Comparison of ENCODE assay signal across 14 cellular contexts in the genomic region with DNA sequence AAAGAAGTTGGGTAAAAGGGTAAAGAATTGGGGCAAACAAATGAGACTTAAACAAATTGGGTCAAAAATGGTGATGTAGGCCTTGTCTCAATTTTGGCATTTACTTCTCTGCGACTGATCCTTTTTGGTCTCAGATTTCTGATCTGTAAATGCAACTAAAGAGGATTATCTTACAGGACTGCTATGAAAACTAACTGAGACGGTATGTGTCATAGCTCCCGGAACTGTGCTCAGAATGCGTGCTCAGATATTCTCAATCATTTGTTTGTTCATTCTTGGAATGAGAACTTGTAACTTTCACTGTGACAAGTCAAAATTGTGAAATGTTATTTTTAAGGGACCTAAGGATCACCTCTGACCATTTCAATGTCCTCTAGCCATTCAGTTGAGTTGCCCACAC.
DNase-seq lines count a peak whose midpoint lies in the region; ATAC-seq and TF ChIP-seq lines count a peak whose summit lies in the region.
"Had no signal": no experiment of that assay in that cellular context is flagged by ENCODE, and none has a peak within 500 bp of the region (broad histone marks: within the 10 kb centered on the region; RNA-seq: fewer than 3 reads in every experiment).

No MANE protein-coding gene starts in this region.

- H3K27me3 ChIP-seq in PC-3 (ENCODE audit: low read length) (no peaks in the 10 kb centered on the region), HAP-1 (ENCODE audit: low read depth) (no peaks in the 10 kb centered on the region)
- H3K27me3 ChIP-seq: BE2C had no signal

- H3K9me2 ChIP-seq in PC-3 (replicated peaks; ENCODE audit: low read length): no peaks in the 10 kb centered on the region

- POLR2A ChIA-PET in PC-3 (lab: Charles Lee; ENCODE audit: unreplicated experiment): no interaction called here

- TF ChIP-seq CTCF in PC-3 (conservative IDR thresholded peaks at IDR 0.05; ENCODE audit: low read depth, low read length) (no peak), choroid plexus epithelial cell (conservative IDR thresholded peaks at IDR 0.05; ENCODE audit: low read depth, low read length) (no peak), osteocyte (IDR thresholded peaks at IDR 0.05) (no peak)

- H3K4me3 Mint-ChIP-seq in osteocyte (ENCODE audit: unreplicated experiment): no peak overlapping the region
- no peak overlapping the region for H3K4me3 Mint-ChIP-seq in activated naive CD4-positive, alpha-beta T cell treated with anti-CD3 and anti-CD28 coated beads, Interleukin-2, amount 10 ng/mL, durations not matched to agents 7 days and 5 days
- H3K4me3 Mint-ChIP-seq: CD8-positive, alpha-beta T cell had no signal

- in situ Hi-C loops in HAP-1 (cut with MboI; ENCODE audit: low sequenced_read_pairs): no loop called here

- H4K20me1 ChIP-seq in PC-3 (ENCODE audit: low read length): no peaks in the 10 kb centered on the region

- no peaks in the 10 kb centered on the region for H3K36me3 ChIP-seq in PC-3 (ENCODE audit: low read depth, low read length)
- H3K36me3 ChIP-seq in HAP-1 (replicated peaks): no peaks in the 10 kb centered on the region
- H3K36me3 ChIP-seq: BE2C had no signal

- no peak overlapping the region for H3K4me2 ChIP-seq in PC-3 (ENCODE audit: low read length)

- H3F3A ChIP-seq in PC-3 (ENCODE audit: low read length, unreplicated experiment): no peaks in the 10 kb centered on the region

- H3K27ac Mint-ChIP-seq in osteocyte (ENCODE audit: unreplicated experiment): peak overlapping the region; percentile 48
- no peak overlapping the region for H3K27ac Mint-ChIP-seq in activated naive CD4-positive, alpha-beta T cell treated with anti-CD3 and anti-CD28 coated beads, Interleukin-2, amount 10 ng/mL, durations not matched to agents 7 days and 5 days
- H3K27ac Mint-ChIP-seq: CD8-positive, alpha-beta T cell had no signal

- peak overlapping the region; percentile 43 for H3K27ac ChIP-seq in PC-3 (ENCODE audit: low read length)
- H3K27ac ChIP-seq: C4-2B, HL-60 had no signal

- BruUV-seq in PC-3 (replicated peaks; lab: Mats Ljungman, UMichigan): no TSS peak

- peak; percentile 72 for ATAC-seq in PC-3
- ATAC-seq: CD8-positive, alpha-beta T cell; HCT116 had no signal

- CTCF ChIA-PET in PC-3 (lab: Charles Lee): interaction anchor here (0.7 kb wide), 1 partner anchor 65 kb away, joined by 4 read pairs; no protein-coding TSS in a partner anchor
- CTCF ChIA-PET in activated naive CD4-positive, alpha-beta T cell treated with anti-CD3 and anti-CD28 coated beads, Interleukin-2, amount 10 ng/mL, durations not matched to agents 7 days and 5 days (lab: Charles Lee): no interaction called here

- no peak overlapping the region for H3K9ac ChIP-seq in PC-3 (ENCODE audit: low read length)

- peaks cover 23% of the 10 kb centered on the region for H3K4me1 ChIP-seq in PC-3 (ENCODE audit: insufficient read depth, low read length)
- H3K4me1 ChIP-seq in HAP-1: no peaks in the 10 kb centered on the region
- H3K4me1 ChIP-seq: BE2C had no signal

- intact Hi-C loops in PC-3 (cut with micrococcal nuclease): no loop called here

- H3K9me3 Mint-ChIP-seq in osteocyte (ENCODE audit: unreplicated experiment): peaks cover 11% of the 10 kb centered on the region
- peaks cover 2% of the 10 kb centered on the region for H3K9me3 Mint-ChIP-seq in activated naive CD4-positive, alpha-beta T cell treated with anti-CD3 and anti-CD28 coated beads, Interleukin-2, amount 10 ng/mL, durations not matched to agents 7 days and 5 days

- H3K27me3 Mint-ChIP-seq in osteocyte (ENCODE audit: unreplicated experiment): no peaks in the 10 kb centered on the region
- no peaks in the 10 kb centered on the region for H3K27me3 Mint-ChIP-seq in activated naive CD4-positive, alpha-beta T cell treated with anti-CD3 and anti-CD28 coated beads, Interleukin-2, amount 10 ng/mL, durations not matched to agents 7 days and 5 days

- H3K4me3 ChIP-seq in PC-3 (ENCODE audit: low read length): no peak overlapping the region
- no peak overlapping the region for H3K4me3 ChIP-seq in choroid plexus epithelial cell (ENCODE audit: low read depth, low read length)
- no peak overlapping the region for H3K4me3 ChIP-seq in HAP-1

- no peaks in the 10 kb centered on the region for H3K79me2 ChIP-seq in PC-3 (ENCODE audit: low read length)

- no peak overlapping the region for H2AFZ ChIP-seq in PC-3 (ENCODE audit: low read length)

- H3K4me1 Mint-ChIP-seq in osteocyte (ENCODE audit: unreplicated experiment): peaks cover 12% of the 10 kb centered on the region
- no peaks in the 10 kb centered on the region for H3K4me1 Mint-ChIP-seq in activated naive CD4-positive, alpha-beta T cell treated with anti-CD3 and anti-CD28 coated beads, Interleukin-2, amount 10 ng/mL, durations not matched to agents 7 days and 5 days

- DNase-seq in HT1080 (ENCODE audit: low read depth) (peak; percentile 27), PC-3 (peak; percentile 50), choroid plexus epithelial cell (ENCODE audit: low read depth) (peak; percentile 21), osteocyte (ENCODE audit: extremely low spot score, unreplicated experiment) (no peak), HAP-1 (ENCODE audit: low spot score in 2 of 2) (no peak), T-helper 1 cell (no peak)
- no peak for DNase-seq in activated naive CD4-positive, alpha-beta T cell treated with anti-CD3 and anti-CD28 coated beads, Interleukin-2, amount 10 ng/mL, durations not matched to agents 7 days and 5 days
- DNase-seq: BE2C; Caco-2; CD8-positive, alpha-beta T cell; DMS53 had no signal

- H3K9me3 ChIP-seq in PC-3 (ENCODE audit: low read length) (no peaks in the 10 kb centered on the region), HAP-1 (no peaks in the 10 kb centered on the region)
- H3K9me3 ChIP-seq: BE2C, Caco-2 had no signal

- no peaks in the 10 kb centered on the region for H3K36me3 Mint-ChIP-seq in osteocyte (ENCODE audit: unreplicated experiment)
- H3K36me3 Mint-ChIP-seq in activated naive CD4-positive, alpha-beta T cell treated with anti-CD3 and anti-CD28 coated beads, Interleukin-2, amount 10 ng/mL, durations not matched to agents 7 days and 5 days: no peaks in the 10 kb centered on the region
- H3K36me3 Mint-ChIP-seq: CD8-positive, alpha-beta T cell had no signal

Comparison
In these comparisons a context has a peak if more than half of its experiments do, and no peak if none do; other contexts are left out.
1. DNase-seq: peak in HT1080 (single experiment), PC-3 (single experiment) and choroid plexus epithelial cell (single experiment); none in osteocyte (single experiment), HAP-1 (0 of 2), activated naive CD4-positive, alpha-beta T cell treated with anti-CD3 and anti-CD28 coated beads, Interleukin-2, amount 10 ng/mL, durations not matched to agents 7 days and 5 days (single experiment) and T-helper 1 cell (0 of 5).